11 cellular contexts compared by ENCODE assay signal in genomic region chr1:2279882-2280281, GRCh38. TPM values are rescaled to one million over a fixed set of nuclear protein-coding genes. Genes with fewer than 3 reads are reported as not detected.
DNase-seq lines count a peak whose midpoint lies in the region; ATAC-seq and TF ChIP-seq lines count a peak whose summit lies in the region.
"Had no signal": no experiment of that assay in that cellular context is flagged by ENCODE, and none has a peak within 500 bp of the region (broad histone marks: within the 10 kb centered on the region; RNA-seq: fewer than 3 reads in every experiment).

No MANE protein-coding gene starts in this region.

- H3K9me3 Mint-ChIP-seq in MCF 10A (ENCODE audit: unreplicated experiment): no peaks in the 10 kb centered on the region
- no peaks in the 10 kb centered on the region for H3K9me3 Mint-ChIP-seq in naive thymus-derived CD8-positive, alpha-beta T cell
- H3K9me3 Mint-ChIP-seq in stimulated activated naive B cell treated with anti-CD40 and anti-IgM and Interleukin-4, amounts not matched to agents 10 μg/mL and 1 μg/mL and 100 μg/mL, for 72 hours: peaks cover 0 to 6% of the 10 kb centered on the region in 2 donors

- H3K9ac ChIP-seq in fibroblast of lung (ENCODE audit: insufficient read depth, low read length): peak overlapping the region; percentile 5

- H3K4me1 Mint-ChIP-seq in MCF 10A (ENCODE audit: insufficient read depth, unreplicated experiment): peaks cover 19% of the 10 kb centered on the region
- peaks cover 23 to 61% (median 50%) of the 10 kb centered on the region in 4 donors for H3K4me1 Mint-ChIP-seq in naive thymus-derived CD8-positive, alpha-beta T cell
- H3K4me1 Mint-ChIP-seq in stimulated activated naive B cell treated with anti-CD40 and anti-IgM and Interleukin-4, amounts not matched to agents 10 μg/mL and 1 μg/mL and 100 μg/mL, for 72 hours: peaks cover 42 to 52% of the 10 kb centered on the region in 2 donors

- intact Hi-C loops in breast epithelium (cut with DNase I; ENCODE audit: low total_unique reads) (no loop called here), MCF 10A (cut with micrococcal nuclease) (loop anchor here (5.0 kb wide), 1 partner anchor 48 kb away; no protein-coding TSS in a partner anchor), upper lobe of right lung (cut with DNase I) (no loop called here)

- TF ChIP-seq POLR2A in breast epithelium (IDR thresholded peaks at IDR 0.05): no peak

- H3K4me1 ChIP-seq in breast epithelium: peaks cover 22 to 24% of the 10 kb centered on the region in 2 donors
- H3K4me1 ChIP-seq in fibroblast of lung (ENCODE audit: control insufficient read depth, extremely low read depth, insufficient read depth, low read length): peaks cover 25% of the 10 kb centered on the region
- H3K4me1 ChIP-seq in upper lobe of right lung: peaks cover 64% of the 10 kb centered on the region

- no peak overlapping the region for H2AFZ ChIP-seq in fibroblast of lung (ENCODE audit: low read length)

- peak overlapping the region; percentile 36 to 77 for H3K27ac ChIP-seq in breast epithelium
- H3K27ac ChIP-seq in fibroblast of lung (ENCODE audit: insufficient read depth, low read length): peak overlapping the region; percentile 75
- peak overlapping the region; percentile 78 for H3K27ac ChIP-seq in upper lobe of right lung

- ATAC-seq in naive thymus-derived CD8-positive, alpha-beta T cell: no peak
- peak; percentile 1 for ATAC-seq in upper lobe of right lung
- ATAC-seq in stimulated activated naive B cell treated with anti-CD40 and anti-IgM and Interleukin-4, amounts not matched to agents 10 μg/mL and 1 μg/mL and 100 μg/mL, for 72 hours (replicated peaks): no peak

- CTCF ChIA-PET in MCF 10A (lab: Yijun Ruan, JAX): no interaction called here

- H4K20me1 ChIP-seq in fibroblast of lung (ENCODE audit: control insufficient read depth, extremely low read depth, insufficient read depth, low read length): no peaks in the 10 kb centered on the region

- no peak overlapping the region for H3K4me2 ChIP-seq in fibroblast of lung (ENCODE audit: extremely low read depth, insufficient read depth, low read length)

- H3K27me3 Mint-ChIP-seq in MCF 10A (ENCODE audit: insufficient read depth, unreplicated experiment): no peaks in the 10 kb centered on the region
- no peaks in the 10 kb centered on the region for H3K27me3 Mint-ChIP-seq in naive thymus-derived CD8-positive, alpha-beta T cell
- H3K27me3 Mint-ChIP-seq in stimulated activated naive B cell treated with anti-CD40 and anti-IgM and Interleukin-4, amounts not matched to agents 10 μg/mL and 1 μg/mL and 100 μg/mL, for 72 hours: no peaks in the 10 kb centered on the region

- H3K79me2 ChIP-seq in fibroblast of lung (ENCODE audit: control insufficient read depth, insufficient read depth, low read length): peaks cover 76% of the 10 kb centered on the region

- BruUV-seq in MCF 10A (replicated peaks; lab: Mats Ljungman, UMichigan): no TSS peak

- H3K27ac Mint-ChIP-seq in MCF 10A (ENCODE audit: low read depth, unreplicated experiment): no peak overlapping the region
- H3K27ac Mint-ChIP-seq in naive thymus-derived CD8-positive, alpha-beta T cell: peak overlapping the region in 9 of 10 donors; percentile 46 to 94 (median 73)
- H3K27ac Mint-ChIP-seq in stimulated activated naive B cell treated with anti-CD40 and anti-IgM and Interleukin-4, amounts not matched to agents 10 μg/mL and 1 μg/mL and 100 μg/mL, for 72 hours: no peak overlapping the region

- H3K9me3 ChIP-seq in breast epithelium (no peaks in the 10 kb centered on the region), fibroblast of lung (ENCODE audit: control insufficient read depth, insufficient read depth, low read depth, low read length) (no peaks in the 10 kb centered on the region), upper lobe of right lung (no peaks in the 10 kb centered on the region)

- no peaks in the 10 kb centered on the region for H3K36me3 ChIP-seq in breast epithelium
- H3K36me3 ChIP-seq in fibroblast of lung (ENCODE audit: control insufficient read depth, insufficient read depth, low read length): peaks cover 4% of the 10 kb centered on the region
- H3K36me3 ChIP-seq in upper lobe of right lung: peaks cover 6% of the 10 kb centered on the region

- H3K4me3 Mint-ChIP-seq in MCF 10A (ENCODE audit: unreplicated experiment): no peak overlapping the region
- H3K4me3 Mint-ChIP-seq in naive thymus-derived CD8-positive, alpha-beta T cell: peak overlapping the region in 3 of 10 donors; percentile 51 to 75 (median 51)
- H3K4me3 Mint-ChIP-seq in stimulated activated naive B cell treated with anti-CD40 and anti-IgM and Interleukin-4, amounts not matched to agents 10 μg/mL and 1 μg/mL and 100 μg/mL, for 72 hours: no peak overlapping the region

- peaks cover 17% of the 10 kb centered on the region for H3K36me3 Mint-ChIP-seq in MCF 10A (ENCODE audit: insufficient read depth, unreplicated experiment)
- peaks cover 0 to 6% (median 0%) of the 10 kb centered on the region in 3 donors for H3K36me3 Mint-ChIP-seq in naive thymus-derived CD8-positive, alpha-beta T cell
- H3K36me3 Mint-ChIP-seq in stimulated activated naive B cell treated with anti-CD40 and anti-IgM and Interleukin-4, amounts not matched to agents 10 μg/mL and 1 μg/mL and 100 μg/mL, for 72 hours: peaks cover 24 to 27% of the 10 kb centered on the region in 2 donors

- no peak for DNase-seq in breast epithelium (ENCODE audit: low spot score in 2 of 2)
- no peak for DNase-seq in MCF 10A (ENCODE audit: unreplicated experiment)
- no peak for DNase-seq in fibroblast of lung (ENCODE audit: low read depth in 2 of 2)
- DNase-seq in naive thymus-derived CD8-positive, alpha-beta T cell: no peak
- DNase-seq in upper lobe of right lung: peak; percentile 74
- DNase-seq in stimulated activated naive B cell treated with anti-CD40 and anti-IgM and Interleukin-4, amounts not matched to agents 10 μg/mL and 1 μg/mL and 100 μg/mL, for 72 hours: no peak
- DNase-seq in KBM-7: no peak
- DNase-seq in NAMALWA (ENCODE audit: low spot score): no peak
- DNase-seq: ACHN; NCI-H2081 treated with DMSO at 0.1 percent for 48 hours; stimulated activated CD4-positive, alpha-beta T cell treated with anti-CD3 and anti-CD28 coated beads, Interleukin-2, amount 100 ng/mL, for 24 hours had no signal

- POLR2A ChIA-PET in MCF 10A (lab: Yijun Ruan, JAX): no interaction called here
- POLR2A ChIA-PET in naive thymus-derived CD8-positive, alpha-beta T cell (lab: Charles Lee): interaction anchor here (0.7 kb wide), 1 partner anchor 24 kb away, joined by 3 read pairs; no protein-coding TSS in a partner anchor

- H3K4me3 ChIP-seq in breast epithelium (no peak overlapping the region), fibroblast of lung (replicated peaks in 1 of 4; ENCODE audit: control extremely low read depth in 1 of 4, insufficient read depth in 1 of 4, low read depth in 3 of 4, low read length in 4 of 4) (no peak overlapping the region), upper lobe of right lung (no peak overlapping the region)

- TF ChIP-seq CTCF in breast epithelium (IDR thresholded peaks at IDR 0.05): no peak
- no peak for TF ChIP-seq CTCF in MCF 10A (IDR thresholded peaks at IDR 0.05; ENCODE audit: unreplicated experiment)
- no peak for TF ChIP-seq CTCF in fibroblast of lung (conservative IDR thresholded peaks at IDR 0.05 in 1 of 2, IDR thresholded peaks at IDR 0.05 in 1 of 2; ENCODE audit: low read depth in 1 of 2, low read length in 2 of 2)
- TF ChIP-seq CTCF in upper lobe of right lung (IDR thresholded peaks at IDR 0.05): no peak

- in situ Hi-C loops in KBM-7 (cut with MboI; ENCODE audit: low pct_unique_long_range_greater_than_20kb, low sequenced_read_pairs): no loop called here

- H3K27me3 ChIP-seq in breast epithelium (no peaks in the 10 kb centered on the region), fibroblast of lung (ENCODE audit: control insufficient read depth, insufficient read depth, low read length) (no peaks in the 10 kb centered on the region), upper lobe of right lung (no peaks in the 10 kb centered on the region)

RNA-seq across cellular contexts. Expression of gene SKI, which starts 51.8 kb away (rescaled TPM):
- total RNA-seq in breast epithelium (10 to 100 TPM; 22.1 to 33.8 (median 26.7) TPM), MCF 10A (2022) (42.7 and 53.7 TPM in 2 replicates), fibroblast of lung (18.0 and 21.8 TPM in 2 replicates), upper lobe of right lung (89.6 TPM)
- polyA plus RNA-seq in fibroblast of lung: 11.6 and 18.3 TPM in 2 replicates
- 30.8 and 38.0 TPM in 2 replicates for polyA plus RNA-seq in fibroblast of lung (2012)
- 18.0 and 19.2 TPM in 2 replicates for polyA minus RNA-seq in fibroblast of lung (ENCODE audit: low replicate concordance)
- total RNA-seq in naive thymus-derived CD8-positive, alpha-beta T cell: 100 to 1,000 TPM in 1 of 2 experiments, 10 to 100 TPM in 1; 98.3 to 105 TPM
- under 1 TPM; 0.30 to 0.80 (median 0.53) TPM for polyA plus RNA-seq in naive thymus-derived CD8-positive, alpha-beta T cell

Comparison
In these comparisons a context has a peak if more than half of its experiments do, and no peak if none do; other contexts are left out.
1. H3K27ac Mint-ChIP-seq: peak in naive thymus-derived CD8-positive, alpha-beta T cell (9 of 10); none in MCF 10A (single experiment) and stimulated activated naive B cell treated with anti-CD40 and anti-IgM and Interleukin-4, amounts not matched to agents 10 μg/mL and 1 μg/mL and 100 μg/mL, for 72 hours (single experiment).
2. Peak in every context shown above with its lines, with median percentiles within 50 percentile points of each other: H3K27ac ChIP-seq.